Comparison of ENCODE assay signal across 8 cellular contexts in genomic region chr11:128716231-128716630, GRCh38. TPM values are rescaled to one million over a fixed set of nuclear protein-coding genes. Genes with fewer than 3 reads are reported as not detected.
A peak's percentile ranks its signal among the peaks of the same experiment; 100 is the strongest.
DNase-seq lines count a peak whose midpoint lies in the region; ATAC-seq, FAIRE-seq and TF ChIP-seq lines count a peak whose summit lies in the region.

No MANE protein-coding gene starts in this region.

- no peaks in the 10 kb centered on the region for H3K79me2 ChIP-seq in HepG2 (ENCODE audit: insufficient read depth, low read length)

- TF ChIP-seq POLR2A in HepG2 (IDR thresholded peaks at IDR 0.05; ENCODE audit: insufficient read depth in 1 of 2, low read depth in 2 of 2, low read length in 2 of 2) = no peak
- TF ChIP-seq POLR2A in lower leg skin (IDR thresholded peaks at IDR 0.05) = no peak

- no peak for TF ChIP-seq EP300 in HepG2 (IDR thresholded peaks at IDR 0.05; ENCODE audit: low read depth in 2 of 2, low read length in 2 of 2)
- no peak for TF ChIP-seq EP300 in HepG2 (CRISPR knock-in tag; IDR thresholded peaks at IDR 0.05; ENCODE audit: borderline replicate concordance)

- in situ Hi-C loops in HepG2 (cut with HindIII; ENCODE audit: extremely low pct_ligation_motif_present, low pct_unique_long_range_greater_than_20kb) = no loop called here

- FAIRE-seq in HepG2 (lab: Jason Lieb, UNC) = no peak
- no peak for FAIRE-seq in urothelium cell line (lab: Jason Lieb, UNC)

- peak overlapping the region; percentile 96 for H3K27ac Mint-ChIP-seq in activated naive CD8-positive, alpha-beta T cell treated with anti-CD3 and anti-CD28 coated beads, Interleukin-2, amount 10 ng/mL, durations not matched to agents 7 days and 5 days

- peaks cover 4% of the 10 kb centered on the region for H3K9me3 Mint-ChIP-seq in activated naive CD8-positive, alpha-beta T cell treated with anti-CD3 and anti-CD28 coated beads, Interleukin-2, amount 10 ng/mL, durations not matched to agents 7 days and 5 days

- CTCF ChIA-PET in HepG2 (lab: Yijun Ruan, JAX; ENCODE audit: low intra/inter-chr PET ratio, low total read pairs) = no interaction called here

- H3K9me3 ChIP-seq in liver (ENCODE audit: control insufficient read depth in 4 of 4, low read length in 3 of 4) = no peaks in the 10 kb centered on the region
- no peaks in the 10 kb centered on the region for H3K9me3 ChIP-seq in HepG2 (ENCODE audit: low read length)
- H3K9me3 ChIP-seq in mesodermal cell (ENCODE audit: control insufficient read depth, low read length) = peaks cover 4% of the 10 kb centered on the region

- H3K27me3 ChIP-seq in liver (ENCODE audit: control insufficient read depth in 4 of 4, insufficient read depth in 4 of 4, low read length in 3 of 4) = peaks cover 0 to 3% (median 0%) of the 10 kb centered on the region in 4 donors
- H3K27me3 ChIP-seq in HepG2 (ENCODE audit: control insufficient read depth in 1 of 2, insufficient read depth in 2 of 2, low read length in 2 of 2) = peaks cover 4 to 38% of the 10 kb centered on the region in 2 experiments; a peak in 4 of 5 replicates

- H3K4me1 ChIP-seq in liver (ENCODE audit: control insufficient read depth in 4 of 4, insufficient read depth in 4 of 4, low read length in 3 of 4) = peaks cover 0 to 16% (median 9%) of the 10 kb centered on the region in 4 donors
- H3K4me1 ChIP-seq in HepG2 (ENCODE audit: insufficient read depth, low read length) = no peaks in the 10 kb centered on the region
- H3K4me1 ChIP-seq in mesodermal cell (ENCODE audit: control insufficient read depth, insufficient read depth, low read length, poor library complexity, severe bottlenecking) = peaks cover 77% of the 10 kb centered on the region

- H3K36me3 Mint-ChIP-seq in activated naive CD8-positive, alpha-beta T cell treated with anti-CD3 and anti-CD28 coated beads, Interleukin-2, amount 10 ng/mL, durations not matched to agents 7 days and 5 days = peaks cover 35% of the 10 kb centered on the region

- H3K9ac ChIP-seq in liver (ENCODE audit: low read depth in 1 of 2, low read length in 2 of 2) = no peak overlapping the region
- H3K9ac ChIP-seq in HepG2 (ENCODE audit: insufficient read depth, low read depth, low read length) = no peak overlapping the region

- DNase-seq in HepG2 (ENCODE audit: low spot score) (no peak), urothelium cell line (ENCODE audit: low spot score) (peak; percentile 5), lower leg skin (ENCODE audit: low spot score in 2 of 2) (no peak)
- no peak for DNase-seq in activated naive CD8-positive, alpha-beta T cell treated with anti-CD3 and anti-CD28 coated beads, Interleukin-2, amount 10 ng/mL, durations not matched to agents 7 days and 5 days

- no peaks in the 10 kb centered on the region for H3K27me3 Mint-ChIP-seq in activated naive CD8-positive, alpha-beta T cell treated with anti-CD3 and anti-CD28 coated beads, Interleukin-2, amount 10 ng/mL, durations not matched to agents 7 days and 5 days

- peaks cover 84% of the 10 kb centered on the region for H3K4me1 Mint-ChIP-seq in activated naive CD8-positive, alpha-beta T cell treated with anti-CD3 and anti-CD28 coated beads, Interleukin-2, amount 10 ng/mL, durations not matched to agents 7 days and 5 days

- no peaks in the 10 kb centered on the region for H3K36me3 ChIP-seq in liver (ENCODE audit: control insufficient read depth in 4 of 4, insufficient read depth in 3 of 4, low read depth in 1 of 4, low read length in 3 of 4)
- no peaks in the 10 kb centered on the region for H3K36me3 ChIP-seq in HepG2 (replicated peaks in 1 of 2; ENCODE audit: control insufficient read depth in 1 of 2, insufficient read depth in 2 of 2, low read length in 2 of 2)
- peaks cover 32% of the 10 kb centered on the region for H3K36me3 ChIP-seq in mesodermal cell (ENCODE audit: control insufficient read depth, insufficient read depth, low read length)

- BruUV-seq in HepG2 (replicated peaks; lab: Mats Ljungman, UMichigan) = no TSS peak

- WGBS in liver = 37% methylated on average over 3 of the region's 3 CpGs
- 10% methylated on average over 3 of the region's 3 CpGs for WGBS in HepG2 (ENCODE audit: low lambda C conversion rate)
- WGBS in mesodermal cell (ENCODE audit: insufficient coverage in 2 of 2), 2 experiments = 84% methylated on average over 3 of the region's 3 CpGs; no CpG with 5 or more reads in 1 of the 2 experiments
- WGBS in lower leg skin, 2 donors = 50 to 57% methylated on average over 3 of the region's 3 CpGs

- intact Hi-C loops in HepG2 (cut with micrococcal nuclease; ENCODE audit: unreplicated experiment) = no loop called here
- intact Hi-C loops in lower leg skin (cut with DNase I; ENCODE audit: low total_unique reads) = no loop called here

- H3K4me3 ChIP-seq in liver (ENCODE audit: low read depth in 1 of 3, low read length in 3 of 3) = no peak overlapping the region
- H3K4me3 ChIP-seq in HepG2 (replicated peaks in 1 of 3; ENCODE audit: insufficient read depth in 1 of 3, low read depth in 2 of 3, low read length in 3 of 3) = no peak overlapping the region
- H3K4me3 ChIP-seq in mesodermal cell (ENCODE audit: extremely low read depth, insufficient read depth, low read length, poor library complexity, severe bottlenecking) = no peak overlapping the region
- no peak overlapping the region for H3K4me3 ChIP-seq in lower leg skin (ENCODE audit: low read depth, poor library complexity, severe bottlenecking)

- H2AFZ ChIP-seq in HepG2 (ENCODE audit: low read length) = no peak overlapping the region

- TF ChIP-seq CTCF in liver (IDR thresholded peaks at IDR 0.05; ENCODE audit: low read depth, low read length, missing input control) (no peak), HepG2 (CRISPR knock-in tag; IDR thresholded peaks at IDR 0.05) (no peak), lower leg skin (IDR thresholded peaks at IDR 0.05) (no peak)

- no peaks in the 10 kb centered on the region for H4K20me1 ChIP-seq in HepG2 (ENCODE audit: insufficient read depth, low read length)

- POLR2A ChIA-PET in HepG2 (lab: Yijun Ruan, JAX) = no interaction called here
- POLR2A ChIA-PET in activated naive CD8-positive, alpha-beta T cell treated with anti-CD3 and anti-CD28 coated beads, Interleukin-2, amount 10 ng/mL, durations not matched to agents 7 days and 5 days (lab: Charles Lee) = interaction anchor here (0.8 to 5.3 kb wide), 6 partner anchors 12 to 194 kb away, joined by 3 to 35 read pairs (median 16); partner anchors contain the start of gene FLI1

- ATAC-seq in HepG2 (no peak), HG02973 (IDR thresholded peaks at IDR 0.05; ENCODE audit: unreplicated experiment) (no peak), HG02588 (IDR thresholded peaks at IDR 0.05; ENCODE audit: unreplicated experiment) (no peak)
- no peak for ATAC-seq in activated naive CD8-positive, alpha-beta T cell treated with anti-CD3 and anti-CD28 coated beads, Interleukin-2, amount 10 ng/mL, durations not matched to agents 7 days and 5 days (ENCODE audit: low read depth)

- TF ChIP-seq RAD21 in liver (IDR thresholded peaks at IDR 0.05) (no peak), HepG2 (CRISPR knock-in tag; IDR thresholded peaks at IDR 0.05) (no peak)

- H3K27ac ChIP-seq in liver (ENCODE audit: low read depth in 1 of 2, low read length in 2 of 2) = peak overlapping the region; percentile 37 to 70
- H3K27ac ChIP-seq in HepG2 (ENCODE audit: extremely low read length, insufficient read depth, low read length) = no peak overlapping the region
- peak overlapping the region; percentile 79 for H3K27ac ChIP-seq in mesodermal cell (ENCODE audit: low read depth, low read length, severe bottlenecking)

- peak overlapping the region; percentile 76 for H3K4me3 Mint-ChIP-seq in activated naive CD8-positive, alpha-beta T cell treated with anti-CD3 and anti-CD28 coated beads, Interleukin-2, amount 10 ng/mL, durations not matched to agents 7 days and 5 days

- H3K4me2 ChIP-seq in HepG2 (ENCODE audit: low read depth, low read length) = no peak overlapping the region

TF ChIP-seq in liver, 16 proteins besides CTCF, POLR2A, EP300 and RAD21 (continues in another document):
- TF ChIP-seq JUND (IDR thresholded peaks at IDR 0.05) (no peak), MAX (IDR thresholded peaks at IDR 0.05) (no peak)

TF ChIP-seq in HepG2, 621 proteins besides CTCF, POLR2A, EP300 and RAD21 (continues in another document):
- no peak for TF ChIP-seq ZNF432 (CRISPR knock-in tag; IDR thresholded peaks at IDR 0.05; ENCODE audit: borderline replicate concordance)
- TF ChIP-seq RORA (CRISPR knock-in tag; IDR thresholded peaks at IDR 0.05) = no peak
- no peak for TF ChIP-seq KLF9 (CRISPR knock-in tag; IDR thresholded peaks at IDR 0.05; ENCODE audit: low read depth)
- no peak for TF ChIP-seq ZNF30 (CRISPR knock-in tag; IDR thresholded peaks at IDR 0.05)
- no peak for TF ChIP-seq FOXO1 (CRISPR knock-in tag; IDR thresholded peaks at IDR 0.05)
- TF ChIP-seq SMYD3 (CRISPR knock-in tag; IDR thresholded peaks at IDR 0.05) = no peak

RNA-seq across cellular contexts. Expression of gene FLI1, which starts 22.4 kb away (rescaled TPM):
- 10 to 100 TPM in 1 of 2 donors, 1 to 10 TPM in 1; 5.9 to 18.1 TPM for total RNA-seq in liver
- polyA plus RNA-seq in liver = 1 to 10 TPM; 2.5 to 4.1 TPM
- total RNA-seq in HepG2 (2016; rRNA removed; fragmentation: Illumina TruSeq; extraction: Trizol) = not detected in 2 replicates
- not detected in 2 replicates for total RNA-seq in HepG2 (2016; cell fraction: cytosol; rRNA removed; fragmentation: Illumina TruSeq; extraction: Trizol; ENCODE audit: low read depth)
- total RNA-seq in HepG2 (2016; cell fraction: insoluble cytoplasmic fraction; rRNA removed; fragmentation: Illumina TruSeq; extraction: Trizol) = not detected in 2 replicates
- total RNA-seq in HepG2 (2016; cell fraction: membrane; rRNA removed; fragmentation: Illumina TruSeq; extraction: Trizol) = not detected in 2 replicates
- total RNA-seq in HepG2 (2016; cell fraction: nucleus; rRNA removed; fragmentation: Illumina TruSeq; extraction: Trizol) = not detected in 2 replicates
- polyA plus RNA-seq in HepG2 (2011; rRNA removed) = not detected in 2 replicates
- polyA plus RNA-seq in HepG2 (2011; cell fraction: cytosol; rRNA removed) = not detected in 2 replicates
- not detected in 2 replicates for polyA plus RNA-seq in HepG2 (2011; cell fraction: nucleus; rRNA removed)
- not detected in 2 replicates for polyA plus RNA-seq in HepG2 (2012)
- not detected in 2 replicates for polyA plus RNA-seq in HepG2 (2016; cell fraction: cytosol; fragmentation: Illumina TruSeq; extraction: Trizol; ENCODE audit: low read depth)
- polyA plus RNA-seq in HepG2 (2016; cell fraction: insoluble cytoplasmic fraction; fragmentation: Illumina TruSeq; extraction: Trizol; ENCODE audit: low read depth) = not detected in 2 replicates
- not detected in 2 replicates for polyA plus RNA-seq in HepG2 (2016; cell fraction: membrane; fragmentation: Illumina TruSeq; extraction: Trizol; ENCODE audit: low read depth)
- not detected in 2 replicates for polyA plus RNA-seq in HepG2 (2016; cell fraction: nucleus; fragmentation: Illumina TruSeq; extraction: Trizol; ENCODE audit: insufficient read depth, low read depth)
- polyA minus RNA-seq in HepG2 (2011; rRNA and poly(A)+ RNA removed; ENCODE audit: low replicate concordance) = not detected in 2 replicates
- not detected in 2 replicates for polyA minus RNA-seq in HepG2 (2011; cell fraction: cytosol; rRNA and poly(A)+ RNA removed)
- polyA minus RNA-seq in HepG2 (2011; cell fraction: nucleus; rRNA and poly(A)+ RNA removed) = not detected in 2 replicates
- 10 to 100 TPM; 83.4 to 86.5 TPM for total RNA-seq in activated naive CD8-positive, alpha-beta T cell treated with anti-CD3 and anti-CD28 coated beads, Interleukin-2, amount 10 ng/mL, durations not matched to agents 7 days and 5 days
- polyA plus RNA-seq in mesodermal cell (2013, experiment 1 of 2) = 82.9 TPM
- polyA plus RNA-seq in mesodermal cell (2013, experiment 2 of 2) = 50.4 TPM
- 10 to 100 TPM in 1 of 4 donors, 1 to 10 TPM in 3; 3.8 to 16.5 (median 6.8) TPM for total RNA-seq in lower leg skin

Comparison
In these comparisons a context has a peak if more than half of its experiments do, and no peak if none do; other contexts are left out.
1. RNA of gene FLI1, which starts 22.4 kb away (total RNA-seq): 83.4 to 86.5 TPM in activated naive CD8-positive, alpha-beta T cell treated with anti-CD3 and anti-CD28 coated beads, Interleukin-2, amount 10 ng/mL, durations not matched to agents 7 days and 5 days; 5.9 to 18.1 TPM in liver, 3.8 to 16.5 TPM in lower leg skin and not detected in HepG2; every median in the first group is over 4 times any median in the second.